ENCODE assay signal across 17 cellular contexts in the genomic region with DNA sequence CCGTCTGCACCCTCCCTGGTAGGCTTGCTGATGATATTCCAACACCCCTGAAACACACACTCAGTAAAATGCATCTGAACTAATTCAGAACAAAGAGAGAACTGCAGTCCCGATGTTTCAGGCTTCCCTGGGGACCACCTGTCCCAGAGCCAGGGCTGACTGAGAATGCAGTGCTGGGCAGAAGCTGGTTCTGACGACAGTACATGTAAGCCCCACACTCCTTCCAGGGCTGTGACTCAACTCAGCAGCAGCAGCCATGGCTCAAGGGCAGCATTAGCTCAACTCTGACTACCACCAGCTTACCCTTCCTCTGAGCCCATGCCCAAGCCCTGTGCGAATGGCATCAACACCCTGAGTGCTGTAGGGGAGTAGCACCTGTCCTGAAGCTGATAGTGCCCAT.
"Had no signal": no experiment of that assay in that cellular context is flagged by ENCODE, and none has a peak within 500 bp of the region (broad histone marks: within the 10 kb centered on the region; RNA-seq: fewer than 3 reads in every experiment).

No MANE protein-coding gene starts in this region.

- H3K9me3 ChIP-seq: left ventricle myocardium inferior, mucosa of descending colon, thyroid gland, uterus had no signal

- H3K27me3 ChIP-seq: hepatocyte, thyroid gland, uterus had no signal

- H3K4me1 ChIP-seq: parathyroid adenoma, thyroid gland, uterus had no signal

- H3K9ac ChIP-seq: parathyroid adenoma had no signal

- H3K79me2 ChIP-seq: hepatocyte, parathyroid adenoma had no signal

- ATAC-seq: mucosa of descending colon; naive thymus-derived CD4-positive, alpha-beta T cell; stimulated activated memory B cell treated with anti-CD40 and anti-IgM and Interleukin-4, amounts not matched to agents 10 μg/mL and 1 μg/mL and 100 μg/mL, for 72 hours had no signal

- H3K27ac ChIP-seq: epithelial cell of prostate, hepatocyte, left ventricle myocardium inferior, parathyroid adenoma, thyroid gland, uterus had no signal

- H3K4me2 ChIP-seq: hepatocyte had no signal

- H2AFZ ChIP-seq: hepatocyte, parathyroid adenoma had no signal

- H3K36me3 ChIP-seq: left ventricle myocardium inferior, thyroid gland, uterus had no signal

- H3K4me3 ChIP-seq: hepatocyte, left ventricle myocardium inferior, mucosa of descending colon, thyroid gland, uterus had no signal

- DNase-seq: activated CD4-positive, alpha-beta memory T cell treated with anti-CD3 and anti-CD28 coated beads for 36 hours; activated CD4-positive, alpha-beta T cell treated with anti-CD3 and anti-CD28 coated beads for 1 hour; activated naive CD4-positive, alpha-beta T cell treated with anti-CD3 and anti-CD28 coated beads, Interleukin-2, amount 10 ng/mL, durations not matched to agents 7 days and 5 days; activated T-cell treated with anti-CD3 and anti-CD28 coated beads, Interleukin-2, amount 50 U/mL, for 24 hours; cortex of kidney; effector memory CD4-positive, alpha-beta T cell; kidney; left ventricle myocardium inferior; mucosa of descending colon; naive thymus-derived CD4-positive, alpha-beta T cell; T-helper 9 cell; thyroid gland; uterus had no signal
